9 cellular contexts compared by ENCODE assay signal in the genomic region with DNA sequence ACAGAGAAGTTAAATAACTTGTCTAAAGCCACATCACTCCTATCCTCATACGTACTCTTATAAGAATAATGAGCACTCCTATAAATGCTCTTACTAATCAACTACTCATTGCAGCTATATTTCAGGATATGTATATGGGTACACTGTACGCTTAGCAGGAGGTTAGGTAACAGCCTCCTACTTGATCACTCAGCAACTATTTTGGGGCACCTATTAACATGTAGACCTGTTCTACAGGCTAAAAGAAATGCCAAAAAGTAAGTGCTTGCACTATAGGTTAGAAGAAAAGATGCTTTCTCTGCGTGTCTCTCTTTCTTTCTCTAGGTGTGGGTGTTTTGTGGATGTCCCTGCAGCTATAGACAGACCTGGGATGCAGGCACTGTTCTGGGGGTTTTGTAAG.
"Had no signal": no experiment of that assay in that cellular context is flagged by ENCODE, and none has a peak within 500 bp of the region (broad histone marks: within the 10 kb centered on the region; RNA-seq: fewer than 3 reads in every experiment).

No MANE protein-coding gene starts in this region.

- H3K4me1 ChIP-seq: HAP-1 had no signal

- ATAC-seq: GM23338, HCT116 had no signal

- H3K36me3 ChIP-seq: HAP-1 had no signal

- H3K9me3 ChIP-seq: HAP-1 had no signal

- H3K9me3 Mint-ChIP-seq: GM23338, H9, HFFc6 had no signal

- DNase-seq: GM23248, GOT3, H7, H9, HCEC 1CT, HFFc6 had no signal

- H3K4me3 ChIP-seq: GM23248, GM23338, HAP-1 had no signal

- H3K27ac ChIP-seq: GM23248 had no signal

- H3K4me3 Mint-ChIP-seq: GM23338, H9, HFFc6 had no signal

- H3K27ac Mint-ChIP-seq: GM23338, H9, HFFc6 had no signal
